Comparison of ENCODE assay signal across 12 cellular contexts in the genomic region with DNA sequence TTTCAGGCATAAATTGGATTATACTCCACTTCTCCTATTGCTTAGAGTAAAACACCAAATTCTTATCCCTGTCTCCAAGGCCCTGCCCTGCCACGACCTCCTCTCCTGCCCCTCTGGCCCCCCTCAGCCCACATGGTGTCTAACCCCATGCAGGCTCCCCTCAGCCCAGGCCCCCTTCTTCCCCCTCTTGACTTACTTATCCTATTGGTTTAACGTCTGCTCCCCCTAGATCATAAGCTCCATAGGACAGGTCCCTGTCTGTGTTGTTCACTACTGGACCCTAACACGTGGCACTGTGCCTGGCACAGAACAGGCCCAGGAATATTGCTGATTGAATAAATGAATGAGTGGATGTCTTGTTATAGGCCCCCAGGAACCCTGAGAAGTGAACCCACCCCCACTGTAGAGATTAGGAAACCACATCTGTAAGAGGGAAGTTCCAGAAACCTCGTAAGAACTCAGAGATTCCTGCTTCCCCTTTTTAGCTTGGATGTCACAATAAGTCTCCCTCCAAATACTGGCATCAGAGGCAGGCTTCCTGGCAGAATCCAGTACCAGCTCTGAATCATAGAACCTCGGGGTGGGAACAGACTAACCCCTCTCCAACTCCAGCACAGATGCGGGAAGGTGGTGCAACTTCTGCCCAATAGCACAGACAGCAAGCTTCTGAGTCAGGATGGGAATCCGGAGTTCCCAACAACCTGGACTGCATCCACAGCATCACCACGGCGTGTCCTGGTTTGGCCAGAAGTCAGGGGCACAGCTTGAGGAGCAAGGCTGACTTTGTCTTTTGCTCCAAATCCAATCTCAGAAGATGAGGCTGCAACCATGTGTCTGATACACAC. TPM values are rescaled to one million over a fixed set of nuclear protein-coding genes. Genes with fewer than 3 reads are reported as not detected.
DNase-seq lines count a peak whose midpoint lies in the region; ATAC-seq and TF ChIP-seq lines count a peak whose summit lies in the region.
"Had no signal": no experiment of that assay in that cellular context is flagged by ENCODE, and none has a peak within 500 bp of the region (broad histone marks: within the 10 kb centered on the region; RNA-seq: fewer than 3 reads in every experiment).

No MANE protein-coding gene starts in this region.

- peaks cover 27% of the 10 kb centered on the region for H3K4me1 Mint-ChIP-seq in T-helper 2 cell treated with Interferon-gamma antibody and Interleukin-4, amounts not matched to agents 5 μg/mL and 100 μg/mL, for 36 hours (ENCODE audit: low read depth)
- peaks cover 18% of the 10 kb centered on the region for H3K4me1 Mint-ChIP-seq in activated naive CD8-positive, alpha-beta T cell treated with anti-CD3 and anti-CD28 coated beads, Interleukin-2, amount 50 U/mL, for 24 hours

- no peaks in the 10 kb centered on the region for H3F3A ChIP-seq in MM.1S (ENCODE audit: insufficient read depth, low read length)

- H4K20me1 ChIP-seq in MM.1S (ENCODE audit: insufficient read depth, low read length), result 0 out of 2 replicates have a peak, but pooled peaks cover 4% of the 10 kb centered on the region

- H3K4me2 ChIP-seq in MM.1S (ENCODE audit: low read depth, low read length), result no peak overlapping the region

- no peaks in the 10 kb centered on the region for H3K9me3 Mint-ChIP-seq in T-helper 2 cell treated with Interferon-gamma antibody and Interleukin-4, amounts not matched to agents 5 μg/mL and 100 μg/mL, for 36 hours
- no peaks in the 10 kb centered on the region for H3K9me3 Mint-ChIP-seq in activated naive CD8-positive, alpha-beta T cell treated with anti-CD3 and anti-CD28 coated beads, Interleukin-2, amount 50 U/mL, for 24 hours
- H3K9me3 Mint-ChIP-seq: central memory CD8-positive, alpha-beta T cell had no signal

- H3K36me3 Mint-ChIP-seq in T-helper 2 cell treated with Interferon-gamma antibody and Interleukin-4, amounts not matched to agents 5 μg/mL and 100 μg/mL, for 36 hours (ENCODE audit: low read depth), result peaks cover 20% of the 10 kb centered on the region
- peaks cover 32% of the 10 kb centered on the region for H3K36me3 Mint-ChIP-seq in activated naive CD8-positive, alpha-beta T cell treated with anti-CD3 and anti-CD28 coated beads, Interleukin-2, amount 50 U/mL, for 24 hours (ENCODE audit: low read depth)

- no peaks in the 10 kb centered on the region for H3K27me3 Mint-ChIP-seq in T-helper 2 cell treated with Interferon-gamma antibody and Interleukin-4, amounts not matched to agents 5 μg/mL and 100 μg/mL, for 36 hours (ENCODE audit: low read depth)
- no peaks in the 10 kb centered on the region for H3K27me3 Mint-ChIP-seq in activated naive CD8-positive, alpha-beta T cell treated with anti-CD3 and anti-CD28 coated beads, Interleukin-2, amount 50 U/mL, for 24 hours
- H3K27me3 Mint-ChIP-seq: central memory CD8-positive, alpha-beta T cell had no signal

- H3K27me3 ChIP-seq in right atrium auricular region, result no peaks in the 10 kb centered on the region
- peaks cover 0 to 7% (median 0%) of the 10 kb centered on the region in 5 donors for H3K27me3 ChIP-seq in subcutaneous abdominal adipose tissue (ENCODE audit: control insufficient read depth in 5 of 5, insufficient read depth in 4 of 5, low read length in 5 of 5)
- no peaks in the 10 kb centered on the region for H3K27me3 ChIP-seq in MM.1S (replicated peaks; ENCODE audit: insufficient read depth, low read length)
- H3K27me3 ChIP-seq: pancreas had no signal

- no peaks in the 10 kb centered on the region for H3K36me3 ChIP-seq in right atrium auricular region
- H3K36me3 ChIP-seq in subcutaneous abdominal adipose tissue (ENCODE audit: control insufficient read depth in 5 of 5, insufficient read depth in 5 of 5, low read length in 5 of 5), result peaks cover 0 to 6% (median 0%) of the 10 kb centered on the region in 5 donors
- no peaks in the 10 kb centered on the region for H3K36me3 ChIP-seq in MM.1S (replicated peaks; ENCODE audit: insufficient read depth, low read length)
- H3K36me3 ChIP-seq: pancreas had no signal

- H3K9me3 ChIP-seq in right atrium auricular region (no peaks in the 10 kb centered on the region), subcutaneous abdominal adipose tissue (ENCODE audit: control insufficient read depth in 5 of 5, low read length in 5 of 5) (peaks cover 0 to 7% (median 0%) of the 10 kb centered on the region in 5 donors), MM.1S (replicated peaks; ENCODE audit: insufficient read depth, low read length) (no peaks in the 10 kb centered on the region)
- H3K9me3 ChIP-seq: pancreas had no signal

- H3K79me2 ChIP-seq in MM.1S (ENCODE audit: low read length), result peaks cover 92% of the 10 kb centered on the region

- TF ChIP-seq CTCF in right atrium auricular region (IDR thresholded peaks at IDR 0.05) (no peak), MM.1S (IDR thresholded peaks at IDR 0.05; ENCODE audit: low read length) (no peak)

- H3K4me3 Mint-ChIP-seq in T-helper 2 cell treated with Interferon-gamma antibody and Interleukin-4, amounts not matched to agents 5 μg/mL and 100 μg/mL, for 36 hours, result no peak overlapping the region
- no peak overlapping the region for H3K4me3 Mint-ChIP-seq in activated naive CD8-positive, alpha-beta T cell treated with anti-CD3 and anti-CD28 coated beads, Interleukin-2, amount 50 U/mL, for 24 hours
- H3K4me3 Mint-ChIP-seq: central memory CD8-positive, alpha-beta T cell had no signal

- peak overlapping the region; percentile 75 to 91 for H3K27ac ChIP-seq in right atrium auricular region
- H3K27ac ChIP-seq in subcutaneous abdominal adipose tissue (ENCODE audit: low read depth, low read length), result peak overlapping the region; percentile 30
- no peak overlapping the region for H3K27ac ChIP-seq in MM.1S (ENCODE audit: low read length)
- H3K27ac ChIP-seq: pancreas had no signal

- no peak for DNase-seq in T-helper 2 cell treated with Interferon-gamma antibody and Interleukin-4, amounts not matched to agents 5 μg/mL and 100 μg/mL, for 36 hours (ENCODE audit: low spot score)
- DNase-seq in T-helper 2 cell (no peak), right atrium auricular region (ENCODE audit: low spot score) (peak; percentile 81), MM.1S (no peak), DMS79 (lab: John Stamatoyannopoulos, UW) (no peak)
- no peak for DNase-seq in activated naive CD8-positive, alpha-beta T cell treated with anti-CD3 and anti-CD28 coated beads, Interleukin-2, amount 50 U/mL, for 24 hours
- no peak for DNase-seq in stimulated activated naive CD4-positive, alpha-beta T cell (lab: John Stamatoyannopoulos, UW)
- DNase-seq: 8988T; activated CD4-positive, alpha-beta T cell treated with anti-CD3 and anti-CD28 coated beads, Interleukin-2, amount 50 U/mL, for 4 hours had no signal

- peak overlapping the region; percentile 14 for H3K27ac Mint-ChIP-seq in T-helper 2 cell treated with Interferon-gamma antibody and Interleukin-4, amounts not matched to agents 5 μg/mL and 100 μg/mL, for 36 hours
- H3K27ac Mint-ChIP-seq in activated naive CD8-positive, alpha-beta T cell treated with anti-CD3 and anti-CD28 coated beads, Interleukin-2, amount 50 U/mL, for 24 hours, result peak overlapping the region; percentile 17

- H3K9ac ChIP-seq in subcutaneous abdominal adipose tissue (ENCODE audit: low read length in 5 of 5), result peak overlapping the region in 2 of 5 donors; percentile 24 to 30
- H3K9ac ChIP-seq in MM.1S (ENCODE audit: low read length), result no peak overlapping the region

- no peak for ATAC-seq in activated naive CD8-positive, alpha-beta T cell treated with anti-CD3 and anti-CD28 coated beads, Interleukin-2, amount 50 U/mL, for 24 hours

- no peak overlapping the region for H2AFZ ChIP-seq in MM.1S (ENCODE audit: low read length)

- H3K4me1 ChIP-seq in right atrium auricular region (peaks cover 0 to 64% of the 10 kb centered on the region in 2 donors), subcutaneous abdominal adipose tissue (ENCODE audit: control insufficient read depth in 5 of 5, insufficient read depth in 5 of 5, low read length in 5 of 5) (peaks cover 0 to 64% (median 32%) of the 10 kb centered on the region in 5 donors), MM.1S (ENCODE audit: low read length) (no peaks in the 10 kb centered on the region)

- H3K9me2 ChIP-seq in MM.1S (replicated peaks; ENCODE audit: insufficient read depth, low read length), result no peaks in the 10 kb centered on the region

- no peak overlapping the region for H3K4me3 ChIP-seq in right atrium auricular region
- no peak overlapping the region for H3K4me3 ChIP-seq in subcutaneous abdominal adipose tissue (ENCODE audit: low read depth in 1 of 5, low read length in 5 of 5)
- H3K4me3 ChIP-seq in MM.1S (ENCODE audit: low read length), result no peak overlapping the region
- H3K4me3 ChIP-seq: pancreas had no signal

RNA-seq across cellular contexts. Expression of gene HRH2, which starts 31.5 kb away (rescaled TPM):
- total RNA-seq in right atrium auricular region, result 10 to 100 TPM in 1 of 2 donors, 1 to 10 TPM in 1; 8.0 to 18.9 TPM
